Comparison of ENCODE assay signal across 11 cellular contexts in the genomic region with DNA sequence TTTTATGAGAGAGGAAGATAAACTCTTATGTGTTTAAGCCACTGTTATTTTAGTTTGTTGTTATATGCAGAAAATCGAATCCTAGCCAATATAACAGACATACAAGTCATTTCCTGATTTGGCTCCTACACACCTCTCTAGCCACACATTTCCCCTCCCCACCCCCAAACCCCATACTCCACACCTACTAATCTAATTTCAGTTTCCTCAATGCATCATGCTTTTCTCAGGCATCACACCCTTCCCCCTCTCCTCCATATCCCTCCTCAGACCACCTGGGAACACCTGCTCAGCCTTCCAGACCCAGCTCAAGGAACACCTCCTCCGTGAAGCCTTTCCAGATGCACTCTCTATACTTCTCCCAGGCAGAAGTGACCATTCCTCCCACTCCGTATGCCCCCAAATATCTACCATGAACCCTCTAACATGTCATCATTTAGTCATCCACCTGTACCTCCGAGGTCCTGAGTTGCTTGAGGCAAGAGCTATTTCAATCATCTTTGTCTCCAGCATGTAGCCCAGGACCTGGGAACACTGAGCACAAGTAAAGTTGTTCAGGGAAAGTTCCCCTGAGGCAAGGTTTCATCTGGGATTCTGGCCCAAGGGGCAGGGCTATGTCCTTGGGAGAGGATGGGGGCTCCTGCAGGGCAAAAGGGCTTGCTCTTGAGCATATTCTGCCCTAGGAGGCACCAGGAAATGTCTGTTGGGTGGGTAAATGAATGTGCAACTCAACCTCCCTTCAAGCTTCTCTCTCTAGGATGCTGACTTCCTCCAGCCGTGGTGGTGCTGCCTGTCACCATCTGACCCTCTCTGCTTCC.
DNase-seq lines count a peak whose midpoint lies in the region; ATAC-seq, FAIRE-seq and TF ChIP-seq lines count a peak whose summit lies in the region.
"Had no signal": no experiment of that assay in that cellular context is flagged by ENCODE, and none has a peak within 500 bp of the region (broad histone marks: within the 10 kb centered on the region; RNA-seq: fewer than 3 reads in every experiment).

No MANE protein-coding gene starts in this region.

- peaks cover 7% of the 10 kb centered on the region for H3K4me1 ChIP-seq in BLaER1
- no peaks in the 10 kb centered on the region for H3K4me1 ChIP-seq in kidney (ENCODE audit: control insufficient read depth in 1 of 2, insufficient read depth in 1 of 2, low read depth in 1 of 2, low read length in 2 of 2)
- H3K4me1 ChIP-seq in OCI-LY7 (ENCODE audit: insufficient read depth, low read length, poor library complexity, severe bottlenecking), result no peaks in the 10 kb centered on the region

- intact Hi-C loops in kidney (cut with DNase I), result no loop called here
- intact Hi-C loops in OCI-LY7 (cut with micrococcal nuclease; ENCODE audit: unreplicated experiment), result no loop called here

- DNase-seq in GM18507 (ENCODE audit: extremely low spot score, insufficient read length, low read depth) (no peak), naive B cell (no peak), SHP77 (lab: John Stamatoyannopoulos, UW) (no peak), kidney (no peak), OCI-LY7 (ENCODE audit: low spot score) (no peak)
- DNase-seq in activated CD8-positive, alpha-beta T cell treated with anti-CD3 and anti-CD28 coated beads, Interleukin-2, amount 10 ng/mL, durations not matched to agents 7 days and 5 days, result peak; percentile 68
- DNase-seq: occipital lobe, small intestine had no signal

- H3K4me1 Mint-ChIP-seq in activated CD8-positive, alpha-beta T cell treated with anti-CD3 and anti-CD28 coated beads, Interleukin-2, amount 10 ng/mL, durations not matched to agents 7 days and 5 days (ENCODE audit: low read depth), result peaks cover 56% of the 10 kb centered on the region
- peaks cover 19 to 25% (median 22%) of the 10 kb centered on the region in 3 donors for H3K4me1 Mint-ChIP-seq in naive B cell

- no peaks in the 10 kb centered on the region for H3K36me3 ChIP-seq in BLaER1
- H3K36me3 ChIP-seq in kidney (ENCODE audit: control insufficient read depth in 1 of 2, insufficient read depth in 2 of 2, low read length in 2 of 2), result no peaks in the 10 kb centered on the region
- no peaks in the 10 kb centered on the region for H3K36me3 ChIP-seq in OCI-LY7 (ENCODE audit: insufficient read depth, low read length)

- POLR2A ChIA-PET in activated CD8-positive, alpha-beta T cell treated with anti-CD3 and anti-CD28 coated beads, Interleukin-2, amount 10 ng/mL, durations not matched to agents 7 days and 5 days (lab: Charles Lee), result interaction anchor here (0.8 to 1.9 kb wide), 5 partner anchors 8 to 112 kb away, joined by 3 to 10 read pairs (median 6); no protein-coding TSS in a partner anchor
- POLR2A ChIA-PET in OCI-LY7 (lab: Charles Lee), result interaction anchor here (0.6 to 0.7 kb wide), 2 partner anchors 101 to 642 kb away, joined by 6 to 9 read pairs; no protein-coding TSS in a partner anchor

- H3K9me3 Mint-ChIP-seq in activated CD8-positive, alpha-beta T cell treated with anti-CD3 and anti-CD28 coated beads, Interleukin-2, amount 10 ng/mL, durations not matched to agents 7 days and 5 days (ENCODE audit: insufficient read depth), result no peaks in the 10 kb centered on the region
- H3K9me3 Mint-ChIP-seq in naive B cell, result no peaks in the 10 kb centered on the region

- peak overlapping the region; percentile 42 for H3K4me3 Mint-ChIP-seq in activated CD8-positive, alpha-beta T cell treated with anti-CD3 and anti-CD28 coated beads, Interleukin-2, amount 10 ng/mL, durations not matched to agents 7 days and 5 days
- peak overlapping the region in 5 of 8 donors; percentile 28 to 57 (median 41) for H3K4me3 Mint-ChIP-seq in naive B cell

- H3K27me3 ChIP-seq in BLaER1, result no peaks in the 10 kb centered on the region
- H3K27me3 ChIP-seq: hepatocyte had no signal

- H3K36me3 Mint-ChIP-seq in activated CD8-positive, alpha-beta T cell treated with anti-CD3 and anti-CD28 coated beads, Interleukin-2, amount 10 ng/mL, durations not matched to agents 7 days and 5 days (ENCODE audit: low read depth), result peaks cover 12% of the 10 kb centered on the region
- no peaks in the 10 kb centered on the region for H3K36me3 Mint-ChIP-seq in naive B cell

- ATAC-seq in activated CD8-positive, alpha-beta T cell treated with anti-CD3 and anti-CD28 coated beads, Interleukin-2, amount 10 ng/mL, durations not matched to agents 7 days and 5 days, result peak; percentile 78
- peak in 1 of 2 donors; percentile 32 for ATAC-seq in naive B cell (ENCODE audit: low read depth in 2 of 2)
- no peak for ATAC-seq in HG02678 (IDR thresholded peaks at IDR 0.05; ENCODE audit: unreplicated experiment)

- no peak overlapping the region for H3K9ac ChIP-seq in BLaER1
- H3K9ac ChIP-seq in kidney (ENCODE audit: low read length in 2 of 2), result no peak overlapping the region

- CTCF ChIA-PET in activated CD8-positive, alpha-beta T cell treated with anti-CD3 and anti-CD28 coated beads, Interleukin-2, amount 10 ng/mL, durations not matched to agents 7 days and 5 days (lab: Charles Lee), result interaction anchor here (0.7 to 2.4 kb wide), 11 partner anchors 8 to 218 kb away, joined by 3 to 19 read pairs (median 5); no protein-coding TSS in a partner anchor
- CTCF ChIA-PET in OCI-LY7 (lab: Charles Lee; ENCODE audit: unreplicated experiment), result no interaction called here

- no peak overlapping the region for H2AFZ ChIP-seq in OCI-LY7 (ENCODE audit: low read length)
- H2AFZ ChIP-seq: hepatocyte had no signal

- H3K4me2 ChIP-seq in BLaER1 (peak overlapping the region; percentile 4; the same call in 1 of the 2 replicates), OCI-LY7 (ENCODE audit: low read length) (no peak overlapping the region)
- H3K4me2 ChIP-seq: hepatocyte had no signal

- no peaks in the 10 kb centered on the region for H3K79me2 ChIP-seq in OCI-LY7 (ENCODE audit: insufficient read depth, low read depth, low read length)
- H3K79me2 ChIP-seq: hepatocyte had no signal

- H3K9me2 ChIP-seq in OCI-LY7 (ENCODE audit: insufficient read depth, low read length), result no peaks in the 10 kb centered on the region

- no TSS peak for BruUV-seq in OCI-LY7 (replicated peaks; lab: Mats Ljungman, UMichigan)

- no peaks in the 10 kb centered on the region for H4K20me1 ChIP-seq in BLaER1
- H4K20me1 ChIP-seq in OCI-LY7 (ENCODE audit: insufficient read depth, low read length), result no peaks in the 10 kb centered on the region

- TF ChIP-seq CTCF in kidney (IDR thresholded peaks at IDR 0.05; ENCODE audit: borderline replicate concordance, extremely low read depth, insufficient read depth), result no peak
- TF ChIP-seq CTCF in OCI-LY7 (conservative IDR thresholded peaks at IDR 0.05; ENCODE audit: low read length), result no peak

- FAIRE-seq in GM18507 (lab: Jason Lieb, UNC) (peak; percentile 67), kidney (lab: Jason Lieb, UNC) (no peak)
- FAIRE-seq: small intestine had no signal

- H3K27ac Mint-ChIP-seq in activated CD8-positive, alpha-beta T cell treated with anti-CD3 and anti-CD28 coated beads, Interleukin-2, amount 10 ng/mL, durations not matched to agents 7 days and 5 days, result peak overlapping the region; percentile 95
- peak overlapping the region in 2 of 6 donors; percentile 48 to 66 for H3K27ac Mint-ChIP-seq in naive B cell

- H3K27ac ChIP-seq in BLaER1 (no peak overlapping the region), kidney (ENCODE audit: low read depth in 2 of 2, low read length in 2 of 2) (no peak overlapping the region), OCI-LY7 (ENCODE audit: low read depth, low read length, poor library complexity, severe bottlenecking) (no peak overlapping the region)
- H3K27ac ChIP-seq: hepatocyte had no signal

- H3K9me3 ChIP-seq in BLaER1 (no peaks in the 10 kb centered on the region), kidney (ENCODE audit: control insufficient read depth in 1 of 2, low read length in 2 of 2) (no peaks in the 10 kb centered on the region), OCI-LY7 (ENCODE audit: low read length) (no peaks in the 10 kb centered on the region)

- no peaks in the 10 kb centered on the region for H3K27me3 Mint-ChIP-seq in activated CD8-positive, alpha-beta T cell treated with anti-CD3 and anti-CD28 coated beads, Interleukin-2, amount 10 ng/mL, durations not matched to agents 7 days and 5 days (ENCODE audit: low read depth)
- H3K27me3 Mint-ChIP-seq in naive B cell, result no peaks in the 10 kb centered on the region

- H3K4me3 ChIP-seq in BLaER1 (no peak overlapping the region), kidney (ENCODE audit: low read length in 2 of 2) (no peak overlapping the region), OCI-LY7 (ENCODE audit: low read depth, low read length, poor library complexity, severe bottlenecking) (no peak overlapping the region)
- H3K4me3 ChIP-seq: hepatocyte had no signal
